Comparison of ENCODE assay signal across 38 cellular contexts in genomic region chr13:35824825-35825224, GRCh38.
"Had no signal": no experiment of that assay in that cellular context is flagged by ENCODE, and none has a peak within 500 bp of the region (broad histone marks: within the 10 kb centered on the region; RNA-seq: fewer than 3 reads in every experiment).

No MANE protein-coding gene starts in this region.

- H3K36me3 ChIP-seq: adrenal gland, ascending aorta, breast epithelium, cardiac muscle cell, esophagus muscularis mucosa, gastroesophageal sphincter, WERI-Rb-1 had no signal

- H3K27me3 ChIP-seq: adrenal gland, ascending aorta, breast epithelium, cardiac muscle cell, esophagus muscularis mucosa, foreskin keratinocyte, gastroesophageal sphincter had no signal

- H3K4me3 ChIP-seq: adrenal gland, ascending aorta, breast epithelium, cardiac muscle cell, coronary artery, esophagus muscularis mucosa, gastroesophageal sphincter had no signal

- H3K9me3 Mint-ChIP-seq: activated CD4-positive, alpha-beta T cell treated with anti-CD3 and anti-CD28 coated beads, Interleukin-2, amount 10 ng/mL, durations not matched to agents 24 days and 14 days; activated naive CD4-positive, alpha-beta T cell treated with anti-CD3 and anti-CD28 coated beads for 36 hours; activated naive CD4-positive, alpha-beta T cell treated with anti-CD3 and anti-CD28 coated beads, Interleukin-2, amount 50 U/mL, for 24 hours; activated naive CD8-positive, alpha-beta T cell treated with anti-CD3 and anti-CD28 coated beads for 36 hours; activated T-helper 1 cell treated with anti-CD3 and anti-CD28 coated beads, Interleukin-12 subunit alpha, Interleukin-12 subunit beta, Interleukin-2, Interleukin-4 antibody, amounts not matched to agents 30 ng/mL and 10 ng/mL and 1 ng/mL, durations not matched to agents 14 hours and 24 hours and 36 hours; activated T-helper 2 cell treated with anti-CD3 and anti-CD28 coated beads, Interferon-gamma antibody, Interleukin-2, Interleukin-4, amounts not matched to agents 10 μg/mL and 5 μg/mL and 100 μg/mL, durations not matched to agents 14 hours and 24 hours and 36 hours; dendritic cell treated with granulocyte-macrophage colony-stimulating factor and Interleukin-4, amounts not matched to agents 40 ng/mL and 50 ng/mL, for 4 days; T-helper 2 cell treated with Interferon-gamma antibody and Interleukin-4, amounts not matched to agents 5 μg/mL and 100 μg/mL, for 36 hours had no signal

- H3K27me3 Mint-ChIP-seq: activated CD4-positive, alpha-beta memory T cell treated with anti-CD3 and anti-CD28 coated beads for 36 hours; activated CD4-positive, alpha-beta T cell treated with anti-CD3 and anti-CD28 coated beads for 36 hours; activated CD4-positive, alpha-beta T cell treated with anti-CD3 and anti-CD28 coated beads, Interleukin-2, amount 10 ng/mL, durations not matched to agents 24 days and 14 days; activated CD8-positive, alpha-beta memory T cell treated with anti-CD3 and anti-CD28 coated beads, Interleukin-2, amount 10 ng/mL, durations not matched to agents 7 days and 5 days; activated naive CD4-positive, alpha-beta T cell treated with anti-CD3 and anti-CD28 coated beads, Interleukin-2, amount 50 U/mL, for 24 hours; activated naive CD8-positive, alpha-beta T cell treated with anti-CD3 and anti-CD28 coated beads for 36 hours; brain; dendritic cell treated with granulocyte-macrophage colony-stimulating factor and Interleukin-4, amounts not matched to agents 40 ng/mL and 50 ng/mL, for 4 days; effector memory CD8-positive, alpha-beta T cell had no signal

- H3K9me3 ChIP-seq: adrenal gland, ascending aorta, breast epithelium, esophagus muscularis mucosa, gastroesophageal sphincter had no signal

- H3K27ac ChIP-seq: adrenal gland, ascending aorta, breast epithelium, cardiac muscle cell, coronary artery, esophagus muscularis mucosa, foreskin keratinocyte, gastroesophageal sphincter, WERI-Rb-1 had no signal

- ATAC-seq: activated CD4-positive, alpha-beta T cell treated with anti-CD3 and anti-CD28 coated beads for 36 hours; activated CD8-positive, alpha-beta memory T cell treated with anti-CD3 and anti-CD28 coated beads, Interleukin-2, amount 10 ng/mL, durations not matched to agents 7 days and 5 days; activated CD8-positive, alpha-beta T cell treated with anti-CD3 and anti-CD28 coated beads, Interleukin-2, amount 10 ng/mL, durations not matched to agents 7 days and 5 days; activated naive CD8-positive, alpha-beta T cell treated with anti-CD3 and anti-CD28 coated beads, Interleukin-2, amount 50 U/mL, for 24 hours; effector memory CD8-positive, alpha-beta T cell; foreskin keratinocyte; gastroesophageal sphincter; T-helper 17 cell had no signal

- DNase-seq: activated CD4-positive, alpha-beta memory T cell treated with anti-CD3 and anti-CD28 coated beads for 36 hours; activated CD4-positive, alpha-beta T cell treated with anti-CD3 and anti-CD28 coated beads for 36 hours; activated CD4-positive, alpha-beta T cell treated with anti-CD3 and anti-CD28 coated beads, Interleukin-2, amount 10 ng/mL, durations not matched to agents 24 days and 14 days; activated CD4-positive, CD25-positive, alpha-beta regulatory T cell; activated CD4-positive, CD25-positive, alpha-beta regulatory T cell treated with anti-CD3 and anti-CD28 coated beads, Interleukin-2, amount 50 U/mL, for 72 hours; activated CD8-positive, alpha-beta memory T cell treated with anti-CD3 and anti-CD28 coated beads, Interleukin-2, amount 10 ng/mL, durations not matched to agents 7 days and 5 days; activated CD8-positive, alpha-beta memory T cell treated with anti-CD3 and anti-CD28 coated beads, Interleukin-2, amount 50 U/mL, for 4 hours; activated CD8-positive, alpha-beta T cell treated with anti-CD3 and anti-CD28 coated beads, Interleukin-2, amount 10 ng/mL, durations not matched to agents 7 days and 5 days; activated effector memory CD4-positive, alpha-beta T cell treated with anti-CD3 and anti-CD28 coated beads, Interleukin-2, amount 50 U/mL, for 16 hours; activated naive CD4-positive, alpha-beta T cell treated with anti-CD3 and anti-CD28 coated beads for 36 hours; activated naive CD8-positive, alpha-beta T cell treated with anti-CD3 and anti-CD28 coated beads for 36 hours; activated naive CD8-positive, alpha-beta T cell treated with anti-CD3 and anti-CD28 coated beads, Interleukin-2, amount 50 U/mL, for 24 hours; activated T-cell treated with anti-CD3 and anti-CD28 coated beads, Interleukin-2, amount 50 U/mL, for 1 hour; activated T-cell treated with anti-CD3 and anti-CD28 coated beads, Interleukin-2, amount 50 U/mL, for 48 hours; adrenal gland; central memory CD4-positive, alpha-beta T cell; cerebellar nuclear complex; effector CD4-positive, alpha-beta T cell; effector memory CD8-positive, alpha-beta T cell; erythroblast; foreskin keratinocyte; SW 1271; T-helper 1 cell; T-helper 17 cell; T1000; WERI-Rb-1 had no signal

- H3K36me3 Mint-ChIP-seq: activated CD4-positive, alpha-beta memory T cell treated with anti-CD3 and anti-CD28 coated beads for 36 hours; activated CD8-positive, alpha-beta memory T cell treated with anti-CD3 and anti-CD28 coated beads, Interleukin-2, amount 10 ng/mL, durations not matched to agents 7 days and 5 days; activated naive CD4-positive, alpha-beta T cell treated with anti-CD3 and anti-CD28 coated beads, Interleukin-2, amount 50 U/mL, for 24 hours; activated naive CD8-positive, alpha-beta T cell treated with anti-CD3 and anti-CD28 coated beads for 36 hours had no signal

- H3K27ac Mint-ChIP-seq: activated CD4-positive, alpha-beta memory T cell treated with anti-CD3 and anti-CD28 coated beads for 36 hours; activated CD4-positive, alpha-beta T cell treated with anti-CD3 and anti-CD28 coated beads for 36 hours; activated CD4-positive, alpha-beta T cell treated with anti-CD3 and anti-CD28 coated beads, Interleukin-2, amount 10 ng/mL, durations not matched to agents 24 days and 14 days; activated CD8-positive, alpha-beta memory T cell treated with anti-CD3 and anti-CD28 coated beads, Interleukin-2, amount 10 ng/mL, durations not matched to agents 7 days and 5 days; activated CD8-positive, alpha-beta T cell treated with anti-CD3 and anti-CD28 coated beads, Interleukin-2, amount 10 ng/mL, durations not matched to agents 7 days and 5 days; activated naive CD4-positive, alpha-beta T cell treated with anti-CD3 and anti-CD28 coated beads for 36 hours; activated naive CD4-positive, alpha-beta T cell treated with anti-CD3 and anti-CD28 coated beads, Interleukin-2, amount 50 U/mL, for 24 hours; activated naive CD8-positive, alpha-beta T cell treated with anti-CD3 and anti-CD28 coated beads for 36 hours; activated naive CD8-positive, alpha-beta T cell treated with anti-CD3 and anti-CD28 coated beads, Interleukin-2, amount 50 U/mL, for 24 hours; activated T-helper 1 cell treated with anti-CD3 and anti-CD28 coated beads, Interleukin-12 subunit alpha, Interleukin-12 subunit beta, Interleukin-2, Interleukin-4 antibody, amounts not matched to agents 30 ng/mL and 10 ng/mL and 1 ng/mL, durations not matched to agents 14 hours and 24 hours and 36 hours; activated T-helper 2 cell treated with anti-CD3 and anti-CD28 coated beads, Interferon-gamma antibody, Interleukin-2, Interleukin-4, amounts not matched to agents 10 μg/mL and 5 μg/mL and 100 μg/mL, durations not matched to agents 14 hours and 24 hours and 36 hours; dendritic cell treated with granulocyte-macrophage colony-stimulating factor and Interleukin-4, amounts not matched to agents 40 ng/mL and 50 ng/mL, for 4 days; effector memory CD8-positive, alpha-beta T cell; T-helper 17 cell; T-helper 2 cell treated with Interferon-gamma antibody and Interleukin-4, amounts not matched to agents 5 μg/mL and 100 μg/mL, for 36 hours had no signal

- H3K4me1 ChIP-seq: adrenal gland, ascending aorta, breast epithelium, esophagus muscularis mucosa, foreskin keratinocyte had no signal

- H3K4me3 Mint-ChIP-seq: activated CD4-positive, alpha-beta memory T cell treated with anti-CD3 and anti-CD28 coated beads for 36 hours; activated CD4-positive, alpha-beta T cell treated with anti-CD3 and anti-CD28 coated beads for 36 hours; activated CD4-positive, alpha-beta T cell treated with anti-CD3 and anti-CD28 coated beads, Interleukin-2, amount 10 ng/mL, durations not matched to agents 24 days and 14 days; activated CD8-positive, alpha-beta memory T cell treated with anti-CD3 and anti-CD28 coated beads, Interleukin-2, amount 10 ng/mL, durations not matched to agents 7 days and 5 days; activated CD8-positive, alpha-beta T cell treated with anti-CD3 and anti-CD28 coated beads, Interleukin-2, amount 10 ng/mL, durations not matched to agents 7 days and 5 days; activated naive CD4-positive, alpha-beta T cell treated with anti-CD3 and anti-CD28 coated beads for 36 hours; activated naive CD4-positive, alpha-beta T cell treated with anti-CD3 and anti-CD28 coated beads, Interleukin-2, amount 50 U/mL, for 24 hours; activated naive CD8-positive, alpha-beta T cell treated with anti-CD3 and anti-CD28 coated beads for 36 hours; activated naive CD8-positive, alpha-beta T cell treated with anti-CD3 and anti-CD28 coated beads, Interleukin-2, amount 50 U/mL, for 24 hours; activated T-helper 1 cell treated with anti-CD3 and anti-CD28 coated beads, Interleukin-12 subunit alpha, Interleukin-12 subunit beta, Interleukin-2, Interleukin-4 antibody, amounts not matched to agents 30 ng/mL and 10 ng/mL and 1 ng/mL, durations not matched to agents 14 hours and 24 hours and 36 hours; brain; dendritic cell treated with granulocyte-macrophage colony-stimulating factor and Interleukin-4, amounts not matched to agents 40 ng/mL and 50 ng/mL, for 4 days; effector memory CD8-positive, alpha-beta T cell; T-helper 17 cell; T-helper 2 cell treated with Interferon-gamma antibody and Interleukin-4, amounts not matched to agents 5 μg/mL and 100 μg/mL, for 36 hours had no signal

- H3K4me1 Mint-ChIP-seq: activated CD4-positive, alpha-beta T cell treated with anti-CD3 and anti-CD28 coated beads for 36 hours; activated CD4-positive, alpha-beta T cell treated with anti-CD3 and anti-CD28 coated beads, Interleukin-2, amount 10 ng/mL, durations not matched to agents 24 days and 14 days; activated CD8-positive, alpha-beta memory T cell treated with anti-CD3 and anti-CD28 coated beads, Interleukin-2, amount 10 ng/mL, durations not matched to agents 7 days and 5 days; activated naive CD4-positive, alpha-beta T cell treated with anti-CD3 and anti-CD28 coated beads, Interleukin-2, amount 50 U/mL, for 24 hours; activated naive CD8-positive, alpha-beta T cell treated with anti-CD3 and anti-CD28 coated beads for 36 hours; activated naive CD8-positive, alpha-beta T cell treated with anti-CD3 and anti-CD28 coated beads, Interleukin-2, amount 50 U/mL, for 24 hours; brain; T-helper 17 cell had no signal
